8 cellular contexts compared by ENCODE assay signal in the genomic region with DNA sequence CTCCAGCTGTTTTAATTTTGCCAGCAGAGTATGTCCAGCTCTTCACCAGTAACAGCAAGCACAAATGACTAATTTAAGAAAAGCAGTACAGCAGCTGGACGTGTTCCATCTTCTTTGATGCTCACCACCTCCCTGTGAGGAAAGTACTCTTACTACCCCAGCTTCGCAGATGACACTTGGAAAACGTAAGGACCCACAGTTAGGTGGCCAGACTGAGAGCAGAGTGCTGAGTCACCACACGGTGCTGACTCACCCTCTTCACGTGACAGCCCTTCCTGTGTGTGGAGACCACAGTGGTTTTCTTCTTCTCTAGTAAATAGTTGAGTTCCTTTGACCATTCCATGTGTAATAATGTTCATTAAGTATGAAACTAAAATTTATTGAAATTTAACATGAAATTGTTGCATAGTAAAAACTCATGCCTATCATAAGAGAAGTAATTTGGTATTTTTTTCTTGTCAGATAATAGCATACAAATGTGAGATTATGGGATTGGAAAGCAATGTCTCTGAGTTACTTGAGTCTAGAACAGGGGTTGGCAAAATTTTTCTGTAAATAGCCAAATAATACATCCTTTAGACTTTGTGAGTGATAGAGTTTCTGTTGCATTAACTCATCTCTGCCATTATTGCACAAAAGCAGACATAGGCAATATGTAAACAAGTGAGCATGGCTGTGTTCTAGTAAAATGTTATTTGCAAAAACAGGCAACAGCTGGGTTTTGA.
DNase-seq lines count a peak whose midpoint lies in the region; ATAC-seq and TF ChIP-seq lines count a peak whose summit lies in the region.

No MANE protein-coding gene starts in this region.

- ATAC-seq in DND-41 (ENCODE audit: insufficient read depth, low read depth) (peak; percentile 97), GM21529 (IDR thresholded peaks at IDR 0.05; ENCODE audit: unreplicated experiment) (peak; percentile 99), aorta (ENCODE audit: low FRiP score) (peak; percentile 93)

- peak overlapping the region; percentile 27; the same call in 1 of the 2 replicates for H2AFZ ChIP-seq in DND-41 (ENCODE audit: low read depth, low read length)

- H3K36me3 Mint-ChIP-seq in activated naive CD8-positive, alpha-beta T cell = peaks cover 8% of the 10 kb centered on the region

- H3K36me3 ChIP-seq in DND-41 (ENCODE audit: insufficient read depth, low read length) (no peaks in the 10 kb centered on the region), HUES6 (ENCODE audit: control insufficient read depth, insufficient read depth, low read length) (no peaks in the 10 kb centered on the region), aorta (ENCODE audit: control insufficient read depth in 1 of 2, insufficient read depth in 2 of 2, low read length in 1 of 2) (no peaks in the 10 kb centered on the region)

- peaks cover 36% of the 10 kb centered on the region for H4K20me1 ChIP-seq in DND-41 (ENCODE audit: insufficient read depth, low read length)

- no peaks in the 10 kb centered on the region for H3K27me3 ChIP-seq in DND-41 (ENCODE audit: insufficient read depth, low read length, poor library complexity)
- H3K27me3 ChIP-seq in HUES6 (ENCODE audit: control insufficient read depth, insufficient read depth, low read length) = no peaks in the 10 kb centered on the region
- H3K27me3 ChIP-seq in aorta (ENCODE audit: control insufficient read depth in 1 of 2, insufficient read depth in 2 of 2, low read length in 1 of 2) = no peaks in the 10 kb centered on the region

- H3K4me3 ChIP-seq in DND-41 (ENCODE audit: low read depth in 1 of 2, low read length in 2 of 2) (peak overlapping the region in 1 of 2 experiments; percentile 7; a peak in 2 of 4 replicates), HUES6 (ENCODE audit: low read depth, low read length) (no peak overlapping the region), aorta (ENCODE audit: low read length in 2 of 2) (no peak overlapping the region)

- peak overlapping the region; percentile 89 for H3K27ac ChIP-seq in DND-41 (ENCODE audit: low read length)
- H3K27ac ChIP-seq in HUES6 (ENCODE audit: low read depth, low read length) = peak overlapping the region; percentile 59; the same call in 1 of the 2 replicates
- peak overlapping the region in 1 of 2 donors; percentile 71 for H3K27ac ChIP-seq in aorta (ENCODE audit: low read depth in 1 of 2, low read length in 2 of 2)

- peak overlapping the region; percentile 3 for H3K27ac Mint-ChIP-seq in activated naive CD8-positive, alpha-beta T cell

- no peaks in the 10 kb centered on the region for H3K9me3 ChIP-seq in DND-41 (ENCODE audit: insufficient read depth, low read length, severe bottlenecking)
- H3K9me3 ChIP-seq in HUES6 (ENCODE audit: control insufficient read depth, insufficient read depth, low read depth, low read length) = no peaks in the 10 kb centered on the region
- no peaks in the 10 kb centered on the region for H3K9me3 ChIP-seq in aorta (ENCODE audit: control insufficient read depth, low read length)

- H3K4me1 ChIP-seq in DND-41 (ENCODE audit: insufficient read depth, low read length) (peaks cover 52% of the 10 kb centered on the region), HUES6 (ENCODE audit: control insufficient read depth, insufficient read depth, low read length) (peaks cover 32% of the 10 kb centered on the region), aorta (ENCODE audit: control insufficient read depth in 1 of 2, insufficient read depth in 2 of 2, low read length in 2 of 2) (peaks cover 0 to 3% of the 10 kb centered on the region in 2 donors)

- no peaks in the 10 kb centered on the region for H3K27me3 Mint-ChIP-seq in activated naive CD8-positive, alpha-beta T cell

- H3K4me3 Mint-ChIP-seq in activated naive CD8-positive, alpha-beta T cell = peak overlapping the region; percentile 40

- H3K9ac ChIP-seq in DND-41 (ENCODE audit: low read depth, low read length) (peak overlapping the region; percentile 36), HUES6 (ENCODE audit: low read length) (peak overlapping the region; percentile 18)

- intact Hi-C loops in cardiac septum (cut with DNase I) (no loop called here), aorta (cut with DNase I) (loop anchor here in 1 of 2 donors (5.0 kb wide), 1 partner anchor 36 kb away; no protein-coding TSS in a partner anchor)

- H3K4me2 ChIP-seq in DND-41 (ENCODE audit: insufficient read depth, low read length) = peak overlapping the region; percentile 56

- no peak for TF ChIP-seq CTCF in DND-41 (IDR thresholded peaks at IDR 0.05; ENCODE audit: borderline replicate concordance, extremely low read depth, low read length, poor library complexity, severe bottlenecking)

- WGBS in aorta, 2 donors = 1% methylated on average over 5 of the region's 5 CpGs

- H3K79me2 ChIP-seq in DND-41 (ENCODE audit: insufficient read depth, low read length) = peaks cover 74% of the 10 kb centered on the region

- DNase-seq in DND-41 (peak; percentile 85), SK-N-DZ (ENCODE audit: low spot score) (peak; percentile 39), cardiac septum (ENCODE audit: low spot score) (peak; percentile 95), putamen (ENCODE audit: low spot score) (peak; percentile 46), aorta (peak; percentile 91)

- H3K9me3 Mint-ChIP-seq in activated naive CD8-positive, alpha-beta T cell (ENCODE audit: low read depth) = no peaks in the 10 kb centered on the region

- H3K4me1 Mint-ChIP-seq in activated naive CD8-positive, alpha-beta T cell (ENCODE audit: low read depth) = peaks cover 28% of the 10 kb centered on the region

Comparison
In these comparisons a context has a peak if more than half of its experiments do, and no peak if none do; other contexts are left out.
1. DNase-seq: peak in every context shown above with its lines; median percentile 95 in cardiac septum; 91 in aorta; 85 in DND-41; 46 in putamen; 39 in SK-N-DZ.